2 cellular contexts compared by ENCODE assay signal in genomic region chr10:17368708-17369272, GRCh38.
TF ChIP-seq lines count a peak whose summit lies in the region.

No MANE protein-coding gene starts in this region.

TF ChIP-seq in HepG2, 621 proteins besides CTCF, POLR2A, EP300 and RAD21:
- TF ChIP-seq CEBPB (IDR thresholded peaks at IDR 0.05; ENCODE audit: borderline replicate concordance, low read depth, low read length) = peak; percentile 84
- no peak for TF ChIP-seq ZFP90 (CRISPR knock-in tag; IDR thresholded peaks at IDR 0.05; ENCODE audit: borderline replicate concordance)
TF ChIP-seq in HepG2: peak in this region for 1.

TF ChIP-seq in H1, 55 proteins besides CTCF, POLR2A, EP300 and RAD21:
- no peak for TF ChIP-seq ATF3 (IDR thresholded peaks at IDR 0.05; ENCODE audit: insufficient read depth, low read depth, low read length)
- peak; percentile 66; the same call in 1 of the 2 replicates for TF ChIP-seq CEBPB (IDR thresholded peaks at IDR 0.05; ENCODE audit: low read depth, low read length)
